20 cellular contexts compared by ENCODE assay signal in genomic region chr1:240491796-240492195, GRCh38.
"Had no signal": no experiment of that assay in that cellular context is flagged by ENCODE, and none has a peak within 500 bp of the region (broad histone marks: within the 10 kb centered on the region; RNA-seq: fewer than 3 reads in every experiment).

No MANE protein-coding gene starts in this region.

- H3K9me3 ChIP-seq: left ventricle myocardium inferior, thyroid gland had no signal

- DNase-seq: activated CD4-positive, alpha-beta T cell treated with anti-CD3 and anti-CD28 coated beads, Interleukin-2, amount 50 U/mL, for 4 hours; activated naive CD4-positive, alpha-beta T cell; activated naive CD8-positive, alpha-beta T cell treated with anti-CD3 and anti-CD28 coated beads for 36 hours; activated T-cell treated with anti-CD3 and anti-CD28 coated beads for 4 hours; amniotic stem cell; erythroblast; foreskin melanocyte; head of caudate nucleus; left ventricle myocardium inferior; mammary epithelial cell; naive thymus-derived CD4-positive, alpha-beta T cell; nucleus accumbens; retina; stimulated activated naive CD4-positive, alpha-beta T cell had no signal

- H3K27ac ChIP-seq: coronary artery, left ventricle myocardium inferior, thyroid gland had no signal

- H3K36me3 Mint-ChIP-seq: activated naive CD8-positive, alpha-beta T cell treated with anti-CD3 and anti-CD28 coated beads for 36 hours had no signal

- H3K4me1 ChIP-seq: left ventricle myocardium inferior, thyroid gland had no signal

- H3K27me3 ChIP-seq: thyroid gland had no signal

- H3K4me3 ChIP-seq: left ventricle myocardium inferior, thyroid gland had no signal

- H3K27me3 Mint-ChIP-seq: activated T-helper 17 cell treated with anti-CD3 and anti-CD28 coated beads, Interleukin-2, amount 50 U/mL, for 72 hours had no signal

- H3K4me3 Mint-ChIP-seq: activated naive CD8-positive, alpha-beta T cell treated with anti-CD3 and anti-CD28 coated beads for 36 hours; activated T-helper 17 cell treated with anti-CD3 and anti-CD28 coated beads, Interleukin-2, amount 50 U/mL, for 72 hours; T-helper 2 cell treated with Interferon-gamma antibody and Interleukin-4, amounts not matched to agents 5 μg/mL and 100 μg/mL, for 36 hours had no signal

- H3K36me3 ChIP-seq: left ventricle myocardium inferior, thyroid gland had no signal

- H3K9me3 Mint-ChIP-seq: activated T-helper 17 cell treated with anti-CD3 and anti-CD28 coated beads, Interleukin-2, amount 50 U/mL, for 72 hours; T-helper 2 cell treated with Interferon-gamma antibody and Interleukin-4, amounts not matched to agents 5 μg/mL and 100 μg/mL, for 36 hours had no signal

- H3K4me1 Mint-ChIP-seq: activated naive CD8-positive, alpha-beta T cell treated with anti-CD3 and anti-CD28 coated beads for 36 hours; activated T-helper 17 cell treated with anti-CD3 and anti-CD28 coated beads, Interleukin-2, amount 50 U/mL, for 72 hours had no signal

- FAIRE-seq: endometrium, TTC549 had no signal

- H3K27ac Mint-ChIP-seq: activated naive CD8-positive, alpha-beta T cell treated with anti-CD3 and anti-CD28 coated beads for 36 hours; activated T-helper 17 cell treated with anti-CD3 and anti-CD28 coated beads, Interleukin-2, amount 50 U/mL, for 72 hours; naive thymus-derived CD4-positive, alpha-beta T cell; T-helper 2 cell treated with Interferon-gamma antibody and Interleukin-4, amounts not matched to agents 5 μg/mL and 100 μg/mL, for 36 hours had no signal
